12 cellular contexts compared by ENCODE assay signal in the genomic region with DNA sequence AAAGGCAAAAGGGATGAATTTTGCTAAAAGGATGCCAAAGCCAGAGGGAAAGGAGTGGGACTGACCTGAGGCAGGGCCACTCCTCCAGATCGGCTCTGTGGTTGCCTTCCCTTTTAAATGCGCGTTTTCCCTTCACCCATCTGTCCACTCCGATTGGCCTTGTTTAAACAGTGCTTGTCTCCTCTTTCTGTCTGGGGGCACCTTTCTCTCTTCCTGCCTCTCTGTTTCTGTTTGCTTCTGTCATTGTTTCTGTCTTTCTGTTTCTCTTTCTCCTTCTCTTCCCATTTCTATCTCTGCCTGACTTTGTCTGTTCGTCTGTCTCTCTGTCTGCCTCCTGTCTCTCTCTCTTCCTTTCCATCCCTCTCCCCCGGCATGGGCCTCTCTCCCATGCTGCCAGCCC. TPM values are rescaled to one million over a fixed set of nuclear protein-coding genes. Genes with fewer than 3 reads are reported as not detected.
DNase-seq lines count a peak whose midpoint lies in the region; ATAC-seq and TF ChIP-seq lines count a peak whose summit lies in the region.
"Had no signal": no experiment of that assay in that cellular context is flagged by ENCODE, and none has a peak within 500 bp of the region (broad histone marks: within the 10 kb centered on the region; RNA-seq: fewer than 3 reads in every experiment).

No MANE protein-coding gene starts in this region.

- no peak for TF ChIP-seq CTCF in SK-N-SH (IDR thresholded peaks at IDR 0.05)
- no peak for TF ChIP-seq CTCF in RWPE1 (conservative IDR thresholded peaks at IDR 0.05; ENCODE audit: low read depth)

- DNase-seq in SK-N-SH (no peak), NCI-H748 treated with DMSO at 0.1 percent for 48 hours (lab: John Stamatoyannopoulos, UW) (peak; percentile 41), mesendoderm (no peak), Karpas-422 (no peak), RWPE1 (ENCODE audit: low spot score) (no peak), dedifferentiated amniotic fluid mesenchymal stem cell (ENCODE audit: extremely low spot score) (no peak)
- DNase-seq: ACHN, activated gamma-delta T cell, kidney glomerular epithelial cell, NCI-H1694 treated with DMSO at 0.1 percent for 48 hours had no signal

- TF ChIP-seq RAD21 in SK-N-SH (IDR thresholded peaks at IDR 0.05; ENCODE audit: low read length): no peak

- POLR2A ChIA-PET in SK-N-SH (lab: Yijun Ruan, JAX) (no interaction called here), RWPE1 (lab: Yijun Ruan, JAX; ENCODE audit: low non-redundant PET) (no interaction called here)

- WGBS in SK-N-SH (ENCODE audit: low lambda C conversion rate): 72% methylated on average over 6 of the region's 6 CpGs
- no CpG with 5 or more reads among the region's 6 CpGs for WGBS in mesendoderm (ENCODE audit: extremely low coverage, insufficient coverage, low lambda C conversion rate)

- CTCF ChIA-PET in SK-N-SH (lab: Yijun Ruan, JAX) (interaction anchor here (2.2 to 9.7 kb wide), 3 partner anchors 10 to 95 kb away, joined by 6 to 90 read pairs (median 62); no protein-coding TSS in a partner anchor), RWPE1 (lab: Yijun Ruan, JAX) (no interaction called here)

- no peaks in the 10 kb centered on the region for H3K4me1 ChIP-seq in SK-N-SH (ENCODE audit: control insufficient read depth in 1 of 2, insufficient read depth in 2 of 2, low read depth in 1 of 2, low read length in 1 of 2)
- no peaks in the 10 kb centered on the region for H3K4me1 ChIP-seq in mesendoderm (ENCODE audit: control insufficient read depth, low read depth, low read length)
- H3K4me1 ChIP-seq in Karpas-422 (ENCODE audit: low read length): no peaks in the 10 kb centered on the region

- no peak overlapping the region for H3K4me2 ChIP-seq in SK-N-SH
- no peak overlapping the region for H3K4me2 ChIP-seq in mesendoderm (ENCODE audit: low read length)
- H3K4me2 ChIP-seq in Karpas-422 (ENCODE audit: low read depth, low read length, poor library complexity, severe bottlenecking): no peak overlapping the region

- no peak overlapping the region for H3K9ac ChIP-seq in SK-N-SH
- no peak overlapping the region for H3K9ac ChIP-seq in mesendoderm (ENCODE audit: low read length)
- H3K9ac ChIP-seq in Karpas-422 (ENCODE audit: low read length): no peak overlapping the region

- TF ChIP-seq EP300 in SK-N-SH (IDR thresholded peaks at IDR 0.05; ENCODE audit: borderline replicate concordance in 1 of 2, low read depth in 1 of 2, low read length in 1 of 2): no peak

- H4K20me1 ChIP-seq in SK-N-SH (ENCODE audit: insufficient read depth) (no peaks in the 10 kb centered on the region), Karpas-422 (ENCODE audit: insufficient read depth, low read depth, low read length) (no peaks in the 10 kb centered on the region)

- H4K5ac ChIP-seq in mesendoderm (ENCODE audit: low read length): no peak overlapping the region

- no peak overlapping the region for H2BK120ac ChIP-seq in mesendoderm (ENCODE audit: low read depth, low read length)

- H2BK15ac ChIP-seq in mesendoderm (replicated peaks; ENCODE audit: low read depth): no peak overlapping the region

- no peaks in the 10 kb centered on the region for H3K9me3 ChIP-seq in SK-N-SH
- H3K9me3 ChIP-seq in Karpas-422 (ENCODE audit: low read length): no peaks in the 10 kb centered on the region

- no peak overlapping the region for H2AFZ ChIP-seq in SK-N-SH (ENCODE audit: low read depth)
- no peak overlapping the region for H2AFZ ChIP-seq in Karpas-422 (ENCODE audit: low read length)

- no peak overlapping the region for H3K4me3 ChIP-seq in SK-N-SH (ENCODE audit: low read depth in 2 of 2, low read length in 1 of 2)
- no peak overlapping the region for H3K4me3 ChIP-seq in mesendoderm (ENCODE audit: low read length)
- no peak overlapping the region for H3K4me3 ChIP-seq in Karpas-422 (ENCODE audit: low read length)

- H3K23ac ChIP-seq in mesendoderm (ENCODE audit: low read length): no peak overlapping the region

- H3K36me3 ChIP-seq in SK-N-SH (replicated peaks in 1 of 2; ENCODE audit: control insufficient read depth in 1 of 2, insufficient read depth in 2 of 2, low read length in 1 of 2) (no peaks in the 10 kb centered on the region), mesendoderm (ENCODE audit: control insufficient read depth, insufficient read depth, low read length) (no peaks in the 10 kb centered on the region), Karpas-422 (ENCODE audit: insufficient read depth, low read length) (no peaks in the 10 kb centered on the region)

- no peak overlapping the region for H3K4ac ChIP-seq in mesendoderm (ENCODE audit: low read depth, low read length)

- peak overlapping the region; percentile 49 for H3K56ac ChIP-seq in mesendoderm (ENCODE audit: low read length)

- no peaks in the 10 kb centered on the region for H3K27me3 ChIP-seq in SK-N-SH (ENCODE audit: insufficient read depth)
- no peaks in the 10 kb centered on the region for H3K27me3 ChIP-seq in mesendoderm (ENCODE audit: insufficient read depth, low read length, poor library complexity)
- no peaks in the 10 kb centered on the region for H3K27me3 ChIP-seq in Karpas-422 (ENCODE audit: low read length)

- H3K79me1 ChIP-seq in mesendoderm (ENCODE audit: low read length): no peaks in the 10 kb centered on the region

- no peak overlapping the region for H2BK5ac ChIP-seq in mesendoderm (ENCODE audit: low read length)

- ATAC-seq in SK-N-SH treated with all-trans-retinoic acid at 6 μM for 48 hours (peak; percentile 20; the same call in 1 of the 3 replicates), GM21723 (IDR thresholded peaks at IDR 0.05; ENCODE audit: unreplicated experiment) (peak; percentile 66)

- H3K18ac ChIP-seq in mesendoderm (ENCODE audit: low read length): no peak overlapping the region

- no peak overlapping the region for H4K8ac ChIP-seq in mesendoderm (ENCODE audit: low read depth, low read length)

- H3K9me2 ChIP-seq in SK-N-SH (no peaks in the 10 kb centered on the region), Karpas-422 (replicated peaks; ENCODE audit: insufficient read depth, low read length) (no peaks in the 10 kb centered on the region)

- no peaks in the 10 kb centered on the region for H3F3A ChIP-seq in SK-N-SH (replicated peaks; ENCODE audit: insufficient read depth)

- H3K79me2 ChIP-seq in SK-N-SH (ENCODE audit: insufficient read depth): no peaks in the 10 kb centered on the region
- H3K79me2 ChIP-seq in mesendoderm (ENCODE audit: control insufficient read depth, insufficient read depth, low read length): no peaks in the 10 kb centered on the region
- H3K79me2 ChIP-seq in Karpas-422 (ENCODE audit: low read length): no peaks in the 10 kb centered on the region

- H3K27ac ChIP-seq in SK-N-SH (ENCODE audit: low read depth in 2 of 2, low read length in 1 of 2) (no peak overlapping the region), mesendoderm (ENCODE audit: low read depth, low read length) (no peak overlapping the region), Karpas-422 (ENCODE audit: low read length) (no peak overlapping the region), RWPE1 (no peak overlapping the region)

- no peak overlapping the region for H2AK5ac ChIP-seq in mesendoderm (ENCODE audit: low read length)

TF ChIP-seq in SK-N-SH treated with all-trans-retinoic acid at 6 μM for 48 hours, 23 proteins besides CTCF, POLR2A, EP300 and RAD21 (continues in another document):
- TF ChIP-seq SNAI2 (CRISPR knock-in tag; IDR thresholded peaks at IDR 0.05) (no peak), ZNF565 (CRISPR knock-in tag; conservative IDR thresholded peaks at IDR 0.05; ENCODE audit: low read depth) (no peak), TCF4 (CRISPR knock-in tag; IDR thresholded peaks at IDR 0.05; ENCODE audit: borderline replicate concordance) (no peak), ZC3H10 (CRISPR knock-in tag; IDR thresholded peaks at IDR 0.05) (no peak), RARB (CRISPR knock-in tag; IDR thresholded peaks at IDR 0.05) (no peak), CSDC2 (CRISPR knock-in tag; IDR thresholded peaks at IDR 0.05) (no peak), TOX (CRISPR knock-in tag; IDR thresholded peaks at IDR 0.05; ENCODE audit: borderline replicate concordance) (no peak)
- TF ChIP-seq, protein P1, sequence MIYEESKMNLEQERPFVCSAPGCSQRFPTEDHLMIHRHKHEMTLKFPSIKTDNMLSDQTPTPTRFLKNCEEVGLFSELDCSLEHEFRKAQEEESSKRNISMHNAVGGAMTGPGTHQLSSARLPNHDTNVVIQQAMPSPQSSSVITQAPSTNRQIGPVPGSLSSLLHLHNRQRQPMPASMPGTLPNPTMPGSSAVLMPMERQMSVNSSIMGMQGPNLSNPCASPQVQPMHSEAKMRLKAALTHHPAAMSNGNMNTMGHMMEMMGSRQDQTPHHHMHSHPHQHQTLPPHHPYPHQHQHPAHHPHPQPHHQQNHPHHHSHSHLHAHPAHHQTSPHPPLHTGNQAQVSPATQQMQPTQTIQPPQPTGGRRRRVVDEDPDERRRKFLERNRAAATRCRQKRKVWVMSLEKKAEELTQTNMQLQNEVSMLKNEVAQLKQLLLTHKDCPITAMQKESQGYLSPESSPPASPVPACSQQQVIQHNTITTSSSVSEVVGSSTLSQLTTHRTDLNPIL (CRISPR knock-in tag; IDR thresholded peaks at IDR 0.05; ENCODE audit: low read depth): no peak

TF ChIP-seq in SK-N-SH, 30 proteins besides CTCF, POLR2A, EP300 and RAD21:
- TF ChIP-seq SMC3 (IDR thresholded peaks at IDR 0.05; ENCODE audit: low read depth, low read length) (no peak), NRF1 (IDR thresholded peaks at IDR 0.05; ENCODE audit: low read depth, low read length) (no peak), FOSL2 (IDR thresholded peaks at IDR 0.05; ENCODE audit: borderline replicate concordance, low read depth) (no peak), ELF1 (IDR thresholded peaks at IDR 0.05) (no peak)

RNA-seq across cellular contexts. Expression of a gene that starts 29.6 kb away (rescaled TPM):
- polyA plus RNA-seq in SK-N-SH (2012; rRNA removed): 439 and 824 TPM in 2 replicates
- 324 and 487 TPM in 2 replicates for polyA plus RNA-seq in SK-N-SH (2012; cell fraction: cytosol; rRNA removed)
- 369 and 776 TPM in 2 replicates for polyA plus RNA-seq in SK-N-SH (2012; cell fraction: nucleus; rRNA removed)
- polyA plus RNA-seq in mesendoderm (2013, experiment 1 of 2): 197 TPM
- polyA plus RNA-seq in mesendoderm (2013, experiment 2 of 2): 201 TPM
- 5.2 and 17.7 TPM in 2 replicates for total RNA-seq in Karpas-422 (2014; rRNA removed; shearing (Covaris generic); ENCODE audit: low replicate concordance)
